In genomic region chr9:135163023-135163780, GRCh38 we compare ENCODE assay signal across 22 cellular contexts.
DNase-seq lines count a peak whose midpoint lies in the region; ATAC-seq and TF ChIP-seq lines count a peak whose summit lies in the region.
"Had no signal": no experiment of that assay in that cellular context is flagged by ENCODE, and none has a peak within 500 bp of the region (broad histone marks: within the 10 kb centered on the region; RNA-seq: fewer than 3 reads in every experiment).

No MANE protein-coding gene starts in this region.

- no peaks in the 10 kb centered on the region for H3K79me2 ChIP-seq in osteoblast (ENCODE audit: insufficient read depth, low read length)

- H3K27me3 ChIP-seq in osteoblast (ENCODE audit: insufficient read depth, low read length): no peaks in the 10 kb centered on the region
- H3K27me3 ChIP-seq in breast epithelium: peaks cover 0 to 67% of the 10 kb centered on the region in 2 donors
- H3K27me3 ChIP-seq: BE2C had no signal

- no peaks in the 10 kb centered on the region for H4K20me1 ChIP-seq in osteoblast (ENCODE audit: insufficient read depth, low read length)

- H3K9me3 ChIP-seq in osteoblast (ENCODE audit: low read depth, low read length): no peaks in the 10 kb centered on the region
- H3K9me3 ChIP-seq in breast epithelium: no peaks in the 10 kb centered on the region
- H3K9me3 ChIP-seq: A549; BE2C; BLaER1 treated with 17β-estradiol and CSF1 and Interleukin-3, amounts not matched to agents 10 nM and 100 nM; HAP-1 had no signal

- H3K4me3 Mint-ChIP-seq in WTC11: no peak overlapping the region
- no peak overlapping the region for H3K4me3 Mint-ChIP-seq in chondrocyte (ENCODE audit: unreplicated experiment)
- H3K4me3 Mint-ChIP-seq: CD14-positive monocyte; CD4-positive, alpha-beta T cell; CD8-positive, alpha-beta memory T cell; GM23338; HFFc6 had no signal

- intact Hi-C loops in breast epithelium (cut with DNase I; ENCODE audit: low total_unique reads): no loop called here

- H3K36me3 Mint-ChIP-seq in WTC11 (no peaks in the 10 kb centered on the region), chondrocyte (ENCODE audit: low read depth) (no peaks in the 10 kb centered on the region)
- H3K36me3 Mint-ChIP-seq: CD14-positive monocyte; CD8-positive, alpha-beta memory T cell had no signal

- H3K9me3 Mint-ChIP-seq in WTC11 (no peaks in the 10 kb centered on the region), chondrocyte (ENCODE audit: low read depth) (no peaks in the 10 kb centered on the region)
- H3K9me3 Mint-ChIP-seq: CD4-positive, alpha-beta T cell; GM23338 had no signal

- POLR2A ChIA-PET in WTC11 (lab: Charles Lee): no interaction called here

- H3K4me2 ChIP-seq in osteoblast (ENCODE audit: insufficient read depth, low read length): no peak overlapping the region
- H3K4me2 ChIP-seq: A549; BLaER1 treated with 17β-estradiol and CSF1 and Interleukin-3, amounts not matched to agents 10 nM and 100 nM; GM23338 had no signal

- CTCF ChIA-PET in WTC11 (lab: Charles Lee): no interaction called here

- H3K27ac Mint-ChIP-seq in WTC11 (no peak overlapping the region), chondrocyte (ENCODE audit: unreplicated experiment) (no peak overlapping the region)
- H3K27ac Mint-ChIP-seq: CD14-positive monocyte; CD4-positive, alpha-beta T cell; CD8-positive, alpha-beta memory T cell; GM23338; HFFc6 had no signal

- H3K27ac ChIP-seq in osteoblast (ENCODE audit: low read depth, low read length) (no peak overlapping the region), breast epithelium (no peak overlapping the region)
- H3K27ac ChIP-seq: 22Rv1; A549; BLaER1 treated with 17β-estradiol and CSF1 and Interleukin-3, amounts not matched to agents 10 nM and 100 nM had no signal

- H3K4me1 ChIP-seq in osteoblast (ENCODE audit: insufficient read depth, low read length) (no peaks in the 10 kb centered on the region), breast epithelium (no peaks in the 10 kb centered on the region)
- H3K4me1 ChIP-seq: A549, HAP-1 had no signal

- no peak for TF ChIP-seq POLR2A in breast epithelium (IDR thresholded peaks at IDR 0.05)

- H2AFZ ChIP-seq in osteoblast (ENCODE audit: low read length): no peak overlapping the region
- H2AFZ ChIP-seq: GM23338 had no signal

- no peak for ATAC-seq in WTC11
- ATAC-seq: A549, GM23338 had no signal

- no peaks in the 10 kb centered on the region for H3K27me3 Mint-ChIP-seq in WTC11 (ENCODE audit: low read depth)
- H3K27me3 Mint-ChIP-seq in chondrocyte (ENCODE audit: low read depth): peaks cover 51% of the 10 kb centered on the region

- no peak for TF ChIP-seq CTCF in WTC11 (IDR thresholded peaks at IDR 0.05)
- no peak for TF ChIP-seq CTCF in osteoblast (IDR thresholded peaks at IDR 0.05; ENCODE audit: extremely low read depth, low read depth, low read length)
- no peak for TF ChIP-seq CTCF in chondrocyte (IDR thresholded peaks at IDR 0.05)
- no peak for TF ChIP-seq CTCF in breast epithelium (IDR thresholded peaks at IDR 0.05)

- H3K4me1 Mint-ChIP-seq in WTC11 (0 out of 2 replicates have a peak, but pooled peaks cover 3% of the 10 kb centered on the region), chondrocyte (ENCODE audit: low read depth) (no peaks in the 10 kb centered on the region)
- H3K4me1 Mint-ChIP-seq: CD14-positive monocyte; CD8-positive, alpha-beta memory T cell had no signal

- DNase-seq in A172 (ENCODE audit: low spot score) (peak; percentile 88), HT1080 (ENCODE audit: low read depth) (peak; percentile 21), WTC11 (ENCODE audit: low spot score) (no peak), osteoblast (ENCODE audit: insufficient read length, low spot score, missing footprints) (peak; percentile 51), chondrocyte (ENCODE audit: low spot score) (no peak), foreskin melanocyte (no peak), breast epithelium (ENCODE audit: low spot score in 2 of 2) (no peak)
- DNase-seq: ACHN; AML-193; BE2C; CD4-positive, alpha-beta T cell; CD8-positive, alpha-beta memory T cell; DMS 273 treated with DMSO at 0.1 percent for 48 hours; DMS79; GF-D8; HFFc6 had no signal

- H3K4me3 ChIP-seq in osteoblast (ENCODE audit: insufficient read depth, low read length) (no peak overlapping the region), breast epithelium (no peak overlapping the region)
- H3K4me3 ChIP-seq: A549; BLaER1 treated with 17β-estradiol and CSF1 and Interleukin-3, amounts not matched to agents 10 nM and 100 nM; GM23338; HAP-1 had no signal

- no peaks in the 10 kb centered on the region for H3K36me3 ChIP-seq in osteoblast (ENCODE audit: insufficient read depth, low read length)
- no peaks in the 10 kb centered on the region for H3K36me3 ChIP-seq in breast epithelium
- H3K36me3 ChIP-seq: BE2C; BLaER1 treated with 17β-estradiol and CSF1 and Interleukin-3, amounts not matched to agents 10 nM and 100 nM; HAP-1 had no signal

TF ChIP-seq in WTC11, 78 proteins besides CTCF, POLR2A, EP300 and RAD21:
- TF ChIP-seq ATF3 (CRISPR knock-in tag; conservative IDR thresholded peaks at IDR 0.05): no peak
- TF ChIP-seq HMGA2 (CRISPR knock-in tag; IDR thresholded peaks at IDR 0.05): peak; percentile 90
- no peak for TF ChIP-seq ZNF396 (CRISPR knock-in tag; IDR thresholded peaks at IDR 0.05; ENCODE audit: borderline replicate concordance)
- TF ChIP-seq SOX15 (CRISPR knock-in tag; IDR thresholded peaks at IDR 0.05): no peak
- TF ChIP-seq PRRX2 (CRISPR knock-in tag; IDR thresholded peaks at IDR 0.05): no peak
- no peak for TF ChIP-seq MXD4 (CRISPR knock-in tag; IDR thresholded peaks at IDR 0.05; ENCODE audit: borderline replicate concordance)
- TF ChIP-seq AR (CRISPR knock-in tag; IDR thresholded peaks at IDR 0.05): no peak
TF ChIP-seq in WTC11: peak in this region for 1.

Comparison
In these comparisons a context has a peak if more than half of its experiments do, and no peak if none do; other contexts are left out.
1. DNase-seq: peak in A172 (single experiment), HT1080 (single experiment) and osteoblast (single experiment); none in WTC11 (single experiment), chondrocyte (single experiment), foreskin melanocyte (single experiment) and breast epithelium (0 of 2).